In genomic region chrX:386239-386767, GRCh38 we compare ENCODE assay signal across 8 cellular contexts. TPM values are rescaled to one million over a fixed set of nuclear protein-coding genes. Genes with fewer than 3 reads are reported as not detected.
A peak's percentile ranks its signal among the peaks of the same experiment; 100 is the strongest.
DNase-seq lines count a peak whose midpoint lies in the region; ATAC-seq and TF ChIP-seq lines count a peak whose summit lies in the region.

No MANE protein-coding gene starts in this region.

- peaks cover 18% of the 10 kb centered on the region for H3F3A ChIP-seq in SU-DHL-6 (ENCODE audit: insufficient read depth)

- H3K27me3 ChIP-seq in SU-DHL-6 (ENCODE audit: low read length): no peaks in the 10 kb centered on the region
- H3K27me3 ChIP-seq in osteoblast (ENCODE audit: insufficient read depth, low read length): no peaks in the 10 kb centered on the region

- no peak for TF ChIP-seq CTCF in SU-DHL-6 (IDR thresholded peaks at IDR 0.05; ENCODE audit: insufficient read depth, low read length, poor library complexity, severe bottlenecking)
- no peak for TF ChIP-seq CTCF in osteoblast (IDR thresholded peaks at IDR 0.05; ENCODE audit: extremely low read depth, low read depth, low read length)

- peak overlapping the region; percentile 78 for H3K9ac ChIP-seq in SU-DHL-6 (ENCODE audit: low read length)

- no peak overlapping the region for H2AFZ ChIP-seq in SU-DHL-6 (ENCODE audit: low read depth, low read length, severe bottlenecking)
- peak overlapping the region; percentile 91 for H2AFZ ChIP-seq in osteoblast (ENCODE audit: low read length)

- H3K4me1 Mint-ChIP-seq in effector memory CD8-positive, alpha-beta T cell (ENCODE audit: low read depth in 2 of 2): peaks cover 7 to 13% of the 10 kb centered on the region in 2 donors

- H3K4me3 ChIP-seq in SU-DHL-6 (ENCODE audit: insufficient read depth, low read length, poor library complexity, severe bottlenecking) (peak overlapping the region; percentile 76), osteoblast (ENCODE audit: insufficient read depth, low read length) (peak overlapping the region; percentile 81)

- H3K4me1 ChIP-seq in osteoblast (ENCODE audit: insufficient read depth, low read length): peaks cover 3% of the 10 kb centered on the region

- ATAC-seq in GM18499 (IDR thresholded peaks at IDR 0.05; ENCODE audit: insufficient read depth, unreplicated experiment) (peak; percentile 14), HG02759 (IDR thresholded peaks at IDR 0.05; ENCODE audit: unreplicated experiment) (peak; percentile 36)
- ATAC-seq in effector memory CD8-positive, alpha-beta T cell (replicated peaks): peak; percentile 22

- peak in 2 of 3 experiments; percentile 4 to 8 for DNase-seq in effector memory CD8-positive, alpha-beta T cell
- DNase-seq in osteoblast (ENCODE audit: insufficient read length, low spot score, missing footprints): peak; percentile 91
- no peak for DNase-seq in KG1 (lab: John Stamatoyannopoulos, UW)
- no peak for DNase-seq in NCI-H510A treated with DMSO at 0.1 percent for 48 hours (lab: John Stamatoyannopoulos, UW)
- DNase-seq in nucleus accumbens (lab: John Stamatoyannopoulos, UW): no peak

- H3K4me3 Mint-ChIP-seq in effector memory CD8-positive, alpha-beta T cell: peak overlapping the region; percentile 52 to 87

- H3K27ac ChIP-seq in SU-DHL-6 (ENCODE audit: low read depth, low read length): peak overlapping the region; percentile 92
- no peak overlapping the region for H3K27ac ChIP-seq in osteoblast (ENCODE audit: low read depth, low read length)

- H3K36me3 Mint-ChIP-seq in effector memory CD8-positive, alpha-beta T cell (ENCODE audit: insufficient read depth): peaks cover 16% of the 10 kb centered on the region

- peaks cover 11% of the 10 kb centered on the region; the same call in 1 of the 2 replicates for H3K79me2 ChIP-seq in SU-DHL-6 (ENCODE audit: insufficient read depth, low read length)
- no peaks in the 10 kb centered on the region for H3K79me2 ChIP-seq in osteoblast (ENCODE audit: insufficient read depth, low read length)

- no peaks in the 10 kb centered on the region for H3K27me3 Mint-ChIP-seq in effector memory CD8-positive, alpha-beta T cell

- no peaks in the 10 kb centered on the region for H3K9me3 Mint-ChIP-seq in effector memory CD8-positive, alpha-beta T cell

- H3K27ac Mint-ChIP-seq in effector memory CD8-positive, alpha-beta T cell: peak overlapping the region; percentile 96 to 97

- H3K36me3 ChIP-seq in SU-DHL-6 (ENCODE audit: low read length): no peaks in the 10 kb centered on the region
- H3K36me3 ChIP-seq in osteoblast (ENCODE audit: insufficient read depth, low read length): no peaks in the 10 kb centered on the region

- H4K20me1 ChIP-seq in SU-DHL-6 (ENCODE audit: low read depth, low read length): no peaks in the 10 kb centered on the region
- H4K20me1 ChIP-seq in osteoblast (ENCODE audit: insufficient read depth, low read length): no peaks in the 10 kb centered on the region

- no peaks in the 10 kb centered on the region for H3K9me3 ChIP-seq in SU-DHL-6 (ENCODE audit: insufficient read depth, low read length)
- no peaks in the 10 kb centered on the region for H3K9me3 ChIP-seq in osteoblast (ENCODE audit: low read depth, low read length)

- H3K4me2 ChIP-seq in SU-DHL-6 (ENCODE audit: low read depth, low read length, poor library complexity, severe bottlenecking) (peak overlapping the region; percentile 55), osteoblast (ENCODE audit: insufficient read depth, low read length) (peak overlapping the region; percentile 85)

- no peaks in the 10 kb centered on the region for H3K9me2 ChIP-seq in SU-DHL-6 (replicated peaks; ENCODE audit: insufficient read depth, low read length)

RNA-seq across cellular contexts. Expression of gene PPP2R3B, which starts 0.4 kb away (rescaled TPM):
- 10.3 and 13.4 TPM in 2 replicates for total RNA-seq in osteoblast

Comparison
In these comparisons a context has a peak if more than half of its experiments do, and no peak if none do; other contexts are left out.
1. DNase-seq: peak in effector memory CD8-positive, alpha-beta T cell (2 of 3) and osteoblast (single experiment); none in KG1 (single experiment), NCI-H510A treated with DMSO at 0.1 percent for 48 hours (single experiment) and nucleus accumbens (0 of 56).
2. Peak in every context shown above with its lines, with median percentiles within 50 percentile points of each other: ATAC-seq.